Comparison of ENCODE assay signal across 24 cellular contexts in the genomic region with DNA sequence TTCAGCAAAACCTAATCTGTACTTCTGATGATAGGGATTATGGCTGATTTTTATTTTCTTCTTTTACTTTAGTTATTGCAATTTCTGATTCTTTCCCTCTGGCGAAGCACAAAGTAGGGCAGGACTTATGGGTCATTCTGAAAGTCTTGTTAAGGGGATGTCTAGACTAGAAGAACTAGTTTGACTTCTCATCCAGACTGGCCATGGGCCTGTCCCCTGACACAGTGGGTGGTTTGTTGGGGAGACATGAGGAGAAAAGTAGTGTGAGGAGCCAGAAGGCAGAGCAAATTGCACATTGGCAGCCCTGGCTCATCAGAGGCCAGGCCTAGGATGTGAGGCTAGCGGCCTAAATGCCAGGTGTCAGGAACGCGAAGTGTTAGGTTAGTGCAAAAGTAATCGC.
"Had no signal": no experiment of that assay in that cellular context is flagged by ENCODE, and none has a peak within 500 bp of the region (broad histone marks: within the 10 kb centered on the region; RNA-seq: fewer than 3 reads in every experiment).

No MANE protein-coding gene starts in this region.

- FAIRE-seq: endometrium, keratinocyte had no signal

- H3K9me3 Mint-ChIP-seq: activated B cell treated with CpG ODN at 0.5 μM for 24 hours; activated CD4-positive, alpha-beta memory T cell treated with anti-CD3 and anti-CD28 coated beads for 36 hours had no signal

- H3K4me1 Mint-ChIP-seq: nephron progenitor cell had no signal

- H3K4me1 ChIP-seq: right lobe of liver, upper lobe of right lung had no signal

- H3K27me3 ChIP-seq: heart right ventricle, right lobe of liver, upper lobe of right lung had no signal

- H3K4me3 ChIP-seq: heart right ventricle, mucosa of descending colon, right lobe of liver, skin epidermis, thoracic aorta, upper lobe of right lung had no signal

- H3K36me3 ChIP-seq: heart right ventricle, right lobe of liver, thoracic aorta, upper lobe of right lung had no signal

- DNase-seq: activated B cell treated with CpG ODN at 0.5 μM for 24 hours; activated CD4-positive, alpha-beta memory T cell treated with anti-CD3 and anti-CD28 coated beads for 36 hours; activated CD4-positive, alpha-beta T cell treated with anti-CD3 and anti-CD28 coated beads for 4 hours; activated naive CD4-positive, alpha-beta T cell; activated T-cell treated with anti-CD3 and anti-CD28 coated beads, Interleukin-2, amount 50 U/mL, for 1 hour; cortex of kidney; effector CD4-positive, alpha-beta T cell; heart right ventricle; left colon; mesenchymal stem cell; mucosa of descending colon; nephron progenitor cell; occipital lobe; right lobe of liver; stimulated activated CD4-positive, alpha-beta T cell treated with anti-CD3 and anti-CD28 coated beads, Interleukin-2, amount 100 ng/mL, for 24 hours; stimulated activated naive CD4-positive, alpha-beta T cell treated with Interleukin-2 at 50 U/mL for 16 hours; T1000; upper lobe of right lung had no signal

- H3K4me3 Mint-ChIP-seq: activated B cell treated with CpG ODN at 0.5 μM for 24 hours; activated CD4-positive, alpha-beta memory T cell treated with anti-CD3 and anti-CD28 coated beads for 36 hours; nephron progenitor cell; T-helper 1 cell treated with Interleukin-12 subunit alpha and Interleukin-12 subunit beta and Interleukin-4 antibody, amounts not matched to agents 30 μg/mL and 1 μg/mL, for 36 hours had no signal

- H3K27ac Mint-ChIP-seq: activated B cell treated with CpG ODN at 0.5 μM for 24 hours; activated CD4-positive, alpha-beta memory T cell treated with anti-CD3 and anti-CD28 coated beads for 36 hours; activated T-helper 2 cell treated with anti-CD3 and anti-CD28 coated beads, Interferon-gamma antibody, Interleukin-2, Interleukin-4, amounts not matched to agents 10 μg/mL and 5 μg/mL and 100 μg/mL, durations not matched to agents 14 hours and 24 hours and 36 hours; nephron progenitor cell; T-helper 1 cell treated with Interleukin-12 subunit alpha and Interleukin-12 subunit beta and Interleukin-4 antibody, amounts not matched to agents 30 μg/mL and 1 μg/mL, for 36 hours had no signal

- H3K27me3 Mint-ChIP-seq: activated B cell treated with CpG ODN at 0.5 μM for 24 hours; activated CD4-positive, alpha-beta memory T cell treated with anti-CD3 and anti-CD28 coated beads for 36 hours had no signal

- H3K27ac ChIP-seq: heart right ventricle, right lobe of liver, skin epidermis, thoracic aorta, upper lobe of right lung had no signal

- H3K9me3 ChIP-seq: heart right ventricle, mucosa of descending colon, right lobe of liver, thoracic aorta, upper lobe of right lung had no signal

- ATAC-seq: heart right ventricle, left colon, mucosa of descending colon, right lobe of liver, upper lobe of right lung had no signal
